In genomic region chr1:166875302-166875733, GRCh38 we compare ENCODE assay signal across 9 cellular contexts. TPM values are rescaled to one million over a fixed set of nuclear protein-coding genes. Genes with fewer than 3 reads are reported as not detected.
A peak's percentile ranks its signal among the peaks of the same experiment; 100 is the strongest.
DNase-seq lines count a peak whose midpoint lies in the region; ATAC-seq, FAIRE-seq and TF ChIP-seq lines count a peak whose summit lies in the region.
"Had no signal": no experiment of that assay in that cellular context is flagged by ENCODE, and none has a peak within 500 bp of the region (broad histone marks: within the 10 kb centered on the region; RNA-seq: fewer than 3 reads in every experiment).

No MANE protein-coding gene starts in this region.

- peak overlapping the region; percentile 97 for H3K4me3 Mint-ChIP-seq in CD8-positive, alpha-beta T cell
- H3K4me3 Mint-ChIP-seq in effector memory CD8-positive, alpha-beta T cell, result peak overlapping the region; percentile 82 to 87

- H3K36me3 ChIP-seq in CD8-positive, alpha-beta T cell (ENCODE audit: insufficient read depth, low read length), result no peaks in the 10 kb centered on the region
- H3K36me3 ChIP-seq in NT2/D1 (ENCODE audit: insufficient read depth, insufficient read length, low read length) (peaks cover 16% of the 10 kb centered on the region), neuron (ENCODE audit: insufficient read depth, low read length) (no peaks in the 10 kb centered on the region)

- FAIRE-seq in HTR-8/SVneo (lab: Jason Lieb, UNC), result no peak

- peaks cover 53% of the 10 kb centered on the region for H3K4me1 Mint-ChIP-seq in CD8-positive, alpha-beta T cell (ENCODE audit: low read depth)
- peaks cover 22 to 28% of the 10 kb centered on the region in 2 donors for H3K4me1 Mint-ChIP-seq in effector memory CD8-positive, alpha-beta T cell (ENCODE audit: low read depth in 2 of 2)

- H2AFZ ChIP-seq in neuron (ENCODE audit: low read depth, low read length), result peak overlapping the region; percentile 77

- peak overlapping the region; percentile 98 for H3K9ac ChIP-seq in NT2/D1 (ENCODE audit: insufficient read length, low read depth)

- peak overlapping the region; percentile 84 for H3K4me3 ChIP-seq in CD8-positive, alpha-beta T cell (ENCODE audit: low read depth, low read length)
- H3K4me3 ChIP-seq in NT2/D1 (ENCODE audit: insufficient read length, low read depth) (peak overlapping the region; percentile 98), neuron (ENCODE audit: low read length) (peak overlapping the region; percentile 64)

- H3K4me1 ChIP-seq in CD8-positive, alpha-beta T cell (ENCODE audit: insufficient read depth, low read length), result peaks cover 19% of the 10 kb centered on the region
- H3K4me1 ChIP-seq in NT2/D1 (ENCODE audit: insufficient read depth, insufficient read length), result no peaks in the 10 kb centered on the region
- H3K4me1 ChIP-seq in neuron (ENCODE audit: insufficient read depth, low read length), result peaks cover 13% of the 10 kb centered on the region

- H3K27me3 ChIP-seq in CD8-positive, alpha-beta T cell (ENCODE audit: insufficient read depth, low read length), result no peaks in the 10 kb centered on the region
- H3K27me3 ChIP-seq in NT2/D1 (ENCODE audit: insufficient read depth, insufficient read length) (no peaks in the 10 kb centered on the region), neuron (ENCODE audit: insufficient read depth, low read length) (no peaks in the 10 kb centered on the region)

- peak overlapping the region; percentile 86 for H3K27ac Mint-ChIP-seq in CD8-positive, alpha-beta T cell
- peak overlapping the region; percentile 92 to 93 for H3K27ac Mint-ChIP-seq in effector memory CD8-positive, alpha-beta T cell

- peaks cover 14% of the 10 kb centered on the region for H3K36me3 Mint-ChIP-seq in CD8-positive, alpha-beta T cell
- H3K36me3 Mint-ChIP-seq in effector memory CD8-positive, alpha-beta T cell (ENCODE audit: insufficient read depth), result peaks cover 13% of the 10 kb centered on the region

- POLR2A ChIA-PET in CD8-positive, alpha-beta T cell (lab: Charles Lee), result interaction anchor here (1.0 to 2.4 kb wide), 8 partner anchors 10 to 385 kb away, joined by 3 to 23 read pairs (median 4); partner anchors contain the start of gene POGK

- ATAC-seq in CD8-positive, alpha-beta T cell, result no peak
- ATAC-seq in effector memory CD8-positive, alpha-beta T cell (replicated peaks), result no peak
- ATAC-seq in HG02623 (IDR thresholded peaks at IDR 0.05; ENCODE audit: unreplicated experiment), result no peak
- ATAC-seq in activated CD4-positive, CD25-positive, alpha-beta regulatory T cell treated with anti-CD3 and anti-CD28 coated beads, Interleukin-2, amount 50 U/mL, for 24 hours, result no peak

- CTCF ChIA-PET in CD8-positive, alpha-beta T cell (lab: Charles Lee), result interaction anchor here (0.6 to 1.3 kb wide), 2 partner anchors 35 to 248 kb away, joined by 3 to 4 read pairs; no protein-coding TSS in a partner anchor

- H3K9me3 Mint-ChIP-seq in CD8-positive, alpha-beta T cell, result no peaks in the 10 kb centered on the region
- no peaks in the 10 kb centered on the region for H3K9me3 Mint-ChIP-seq in effector memory CD8-positive, alpha-beta T cell

- H3K9me3 ChIP-seq in CD8-positive, alpha-beta T cell (ENCODE audit: low read length), result no peaks in the 10 kb centered on the region
- H3K9me3 ChIP-seq in NT2/D1 (ENCODE audit: insufficient read depth, low read length) (peaks cover 8% of the 10 kb centered on the region), neuron (ENCODE audit: low read length) (no peaks in the 10 kb centered on the region)

- no peaks in the 10 kb centered on the region for H3K27me3 Mint-ChIP-seq in CD8-positive, alpha-beta T cell (ENCODE audit: low read depth)
- no peaks in the 10 kb centered on the region for H3K27me3 Mint-ChIP-seq in effector memory CD8-positive, alpha-beta T cell

- DNase-seq in CD8-positive, alpha-beta T cell, result no peak
- DNase-seq in NT2/D1 (ENCODE audit: low read depth, low spot score) (no peak), HTR-8/SVneo (ENCODE audit: insufficient read length, low spot score) (no peak), NCI-H1417 treated with DMSO at 0.1 percent for 48 hours (lab: John Stamatoyannopoulos, UW) (no peak)
- no peak for DNase-seq in effector memory CD8-positive, alpha-beta T cell
- DNase-seq: effector CD4-positive, alpha-beta T cell had no signal

- H3K27ac ChIP-seq in CD8-positive, alpha-beta T cell (ENCODE audit: low read depth, low read length), result peak overlapping the region; percentile 79

- no peak for TF ChIP-seq CTCF in CD8-positive, alpha-beta T cell (IDR thresholded peaks at IDR 0.05)

- intact Hi-C loops in CD8-positive, alpha-beta T cell (cut with DNase I, micrococcal nuclease), result loop anchor here (5.0 to 10.0 kb wide), 9 partner anchors 391 to 1181 kb away; partner anchors contain the start of genes CD247 (in 2 of the 2), ALDH9A1 (in 1 of the 2), CREG1 (in 1 of the 2) and DCAF6 (in 1 of the 2)

RNA-seq across cellular contexts. Expression of gene TADA1, which starts 0.7 kb away (rescaled TPM):
- total RNA-seq in CD8-positive, alpha-beta T cell, result 10 to 100 TPM; 16.7 to 18.5 TPM

RNA-seq across cellular contexts. Expression of gene POGK, which starts 36.0 kb away (rescaled TPM):
- total RNA-seq in CD8-positive, alpha-beta T cell, result 10 to 100 TPM; 14.9 to 16.1 TPM
